In genomic region chr3:150925751-150926201, GRCh38 we compare ENCODE assay signal across 9 cellular contexts. TPM values are rescaled to one million over a fixed set of nuclear protein-coding genes. Genes with fewer than 3 reads are reported as not detected.
DNase-seq lines count a peak whose midpoint lies in the region; ATAC-seq, FAIRE-seq and TF ChIP-seq lines count a peak whose summit lies in the region.
"Had no signal": no experiment of that assay in that cellular context is flagged by ENCODE, and none has a peak within 500 bp of the region (broad histone marks: within the 10 kb centered on the region; RNA-seq: fewer than 3 reads in every experiment).

No MANE protein-coding gene starts in this region.

- RAD21 ChIA-PET in GM12878 (lab: Charles Lee; ENCODE audit: unreplicated experiment), result interaction anchor here (1.2 to 1.6 kb wide), 2 partner anchors 223 to 398 kb away, joined by 3 read pairs; no protein-coding TSS in a partner anchor

- peak overlapping the region; percentile 47 to 59 (median 55) for H3K4me3 Mint-ChIP-seq in T-cell

- H3K4me3 ChIP-seq in GM12878, result no peak overlapping the region

- peak; percentile 62 to 82 (median 81) for TF ChIP-seq CTCF in GM12878 (IDR thresholded peaks at IDR 0.05 in 2 of 3, conservative IDR thresholded peaks at IDR 0.05 in 1 of 3; ENCODE audit: control insufficient read depth in 2 of 3, extremely low read depth in 1 of 3, insufficient read depth in 1 of 3, low read depth in 3 of 3, low read length in 3 of 3)

- no peak overlapping the region for H3K27ac Mint-ChIP-seq in T-cell

- SMC1A ChIA-PET in GM12878 (lab: Charles Lee; ENCODE audit: uncharacterized antibody, unreplicated experiment), result interaction anchor here (1.0 kb wide), 1 partner anchor 249 kb away, joined by 4 read pairs; no protein-coding TSS in a partner anchor

- no peaks in the 10 kb centered on the region for H3K36me3 Mint-ChIP-seq in T-cell

- peak; percentile 74 for TF ChIP-seq RAD21 in GM12878 (IDR thresholded peaks at IDR 0.05; ENCODE audit: insufficient read depth, low read depth, low read length)

- CTCF ChIA-PET in T-cell (lab: Charles Lee) (no interaction called here), GM12878 (lab: Yijun Ruan, JAX) (interaction anchor here (0.8 to 3.4 kb wide), 2 partner anchors 217 to 220 kb away, joined by 4 to 11 read pairs; no protein-coding TSS in a partner anchor)

- H3K9me3 Mint-ChIP-seq in T-cell, result no peaks in the 10 kb centered on the region

- in situ Hi-C loops in GM12878 (cut with MboI), result loop anchor here (10.0 kb wide), 1 partner anchor 219 kb away; no protein-coding TSS in a partner anchor

- DNase-seq in Kasumi-1 (lab: John Stamatoyannopoulos, UW) (peak; percentile 73 to 79), T-cell (peak in 32 of 34 experiments; percentile 4 to 48 (median 31)), GM12878 (ENCODE audit: low read depth, low spot score) (no peak), kidney tubule cell (ENCODE audit: low spot score) (peak; percentile 62)
- peak; percentile 22 for DNase-seq in stimulated activated CD8-positive, alpha-beta memory T cell treated with anti-CD3 and anti-CD28 coated beads, Interleukin-12 subunit alpha, Interleukin-12 subunit beta, amount 100 ng/mL, for 1 hour (ENCODE audit: low read depth)

- H3K9ac ChIP-seq in ES-I3 (ENCODE audit: low read depth, low read length) (peak overlapping the region; percentile 2; the same call in 1 of the 2 replicates), GM12878 (ENCODE audit: control insufficient read depth, insufficient read depth, low read length) (no peak overlapping the region)

- POLR2A ChIA-PET in T-cell (lab: Charles Lee) (no interaction called here), GM12878 (lab: Charles Lee) (no interaction called here)

- H3K4me1 ChIP-seq in ES-I3 (ENCODE audit: insufficient read depth, low read length) (peaks cover 19% of the 10 kb centered on the region), GM12878 (ENCODE audit: control insufficient read depth, insufficient read depth, low read length) (no peaks in the 10 kb centered on the region)

- H3K27me3 ChIP-seq in GM12878 (replicated peaks in 1 of 2; ENCODE audit: control insufficient read depth in 2 of 2, insufficient read depth in 2 of 2, low read length in 1 of 2), result peaks cover 0 to 2% of the 10 kb centered on the region in 2 experiments; a peak in 1 of 4 replicates

- H3K4me1 Mint-ChIP-seq in T-cell, result peaks cover 7 to 10% (median 7%) of the 10 kb centered on the region in 3 donors

- TF ChIP-seq EP300 in GM12878 (IDR thresholded peaks at IDR 0.05; ENCODE audit: borderline replicate concordance in 1 of 2, control insufficient read depth in 1 of 2, low read depth in 2 of 2, low read length in 2 of 2), result no peak

- WGBS in GM12878 (ENCODE audit: insufficient coverage, insufficient replicate concordance, low lambda C conversion rate, missing lambda C conversion rate), result 5% methylated on average over 14 of the region's 14 CpGs

- peaks cover 10 to 11% of the 10 kb centered on the region in 2 donors for H3K27me3 Mint-ChIP-seq in T-cell

- H3K4me2 ChIP-seq in GM12878 (ENCODE audit: control insufficient read depth, insufficient read depth), result peak overlapping the region; percentile 80

- no TSS peak for BruUV-seq in GM12878 (replicated peaks; lab: Mats Ljungman, UMichigan)

- TF ChIP-seq POLR2A in GM12878 (IDR thresholded peaks at IDR 0.05; ENCODE audit: low read depth, low read length), result no peak

- H3K79me2 ChIP-seq in GM12878 (ENCODE audit: control insufficient read depth, insufficient read depth, low read length), result no peaks in the 10 kb centered on the region

- ATAC-seq in GM21786 (IDR thresholded peaks at IDR 0.05; ENCODE audit: unreplicated experiment) (peak; percentile 80), T-cell (replicated peaks in 1 of 4) (peak; percentile 56 to 83 (median 72)), GM12878 (peak; percentile 99), HG03378 (IDR thresholded peaks at IDR 0.05; ENCODE audit: unreplicated experiment) (no peak)

- H3K9me3 ChIP-seq in ES-I3 (ENCODE audit: control insufficient read depth, insufficient read depth, low read length) (no peaks in the 10 kb centered on the region), GM12878 (replicated peaks; ENCODE audit: control insufficient read depth, insufficient read depth, low read length) (no peaks in the 10 kb centered on the region)

- FAIRE-seq in GM12878 (lab: Jason Lieb, UNC), result peak; percentile 7

- no peak overlapping the region for H3K27ac ChIP-seq in GM12878 (ENCODE audit: control insufficient read depth, insufficient read depth)

- peak overlapping the region; percentile 21 for H2AFZ ChIP-seq in GM12878 (ENCODE audit: control insufficient read depth, low read depth, low read length)

- intact Hi-C loops in GM12878 (cut with micrococcal nuclease; ENCODE audit: unreplicated experiment), result loop anchor here (1.0 to 5.0 kb wide), 2 partner anchors 221 to 357 kb away; no protein-coding TSS in a partner anchor

- no peaks in the 10 kb centered on the region for H4K20me1 ChIP-seq in GM12878 (ENCODE audit: control insufficient read depth, insufficient read depth)

- no peaks in the 10 kb centered on the region for H3K36me3 ChIP-seq in ES-I3 (ENCODE audit: insufficient read depth, low read length)
- H3K36me3 ChIP-seq in GM12878 (ENCODE audit: control insufficient read depth in 2 of 2, insufficient read depth in 2 of 2, low read length in 1 of 2), result no peaks in the 10 kb centered on the region

TF ChIP-seq in GM12878, 131 proteins besides CTCF, POLR2A, EP300 and RAD21 (continues in another document):
- TF ChIP-seq ZNF384 (IDR thresholded peaks at IDR 0.05; ENCODE audit: borderline replicate concordance, low read depth, low read length) (no peak), CHD1 (IDR thresholded peaks at IDR 0.05; ENCODE audit: low read depth, low read length) (no peak), YY1 (IDR thresholded peaks at IDR 0.05; ENCODE audit: low read depth, low read length) (0 out of 2 replicates have a peak, but pooled peaks have one; percentile 43), SKIL (IDR thresholded peaks at IDR 0.05; ENCODE audit: low read depth, poor library complexity, severe bottlenecking) (no peak), HDAC2 (IDR thresholded peaks at IDR 0.05) (no peak), KLF5 (IDR thresholded peaks at IDR 0.05; ENCODE audit: partially characterized antibody) (no peak), TCF3 (IDR thresholded peaks at IDR 0.05; ENCODE audit: borderline replicate concordance, insufficient read depth, low read depth, low read length) (peak; percentile 73; the same call in 1 of the 2 replicates), SMC3 (IDR thresholded peaks at IDR 0.05; ENCODE audit: borderline replicate concordance, low read length) (peak; percentile 67), MEF2B (IDR thresholded peaks at IDR 0.05; ENCODE audit: partially characterized antibody, poor library complexity, severe bottlenecking) (no peak)

RNA-seq across cellular contexts. Expression of gene MINDY4B, which starts 20.5 kb away (rescaled TPM):
- total RNA-seq in T-cell (not detected), GM12878 (2014; rRNA removed) (not detected in 2 replicates), GM12878 (2014; rRNA removed; fragmentation: Illumina TruSeq; extraction: Trizol) (not detected in 2 replicates), GM12878 (2021) (not detected in 2 replicates)
- total RNA-seq in GM12878 (2013; cell fraction: nucleolus; rRNA removed), result not detected in 2 replicates
- not detected for polyA plus RNA-seq in GM12878 (2011; ENCODE audit: low read depth)
- polyA plus RNA-seq in GM12878 (2011; rRNA removed) (not detected in 2 replicates), GM12878 (2014; fragmentation: Illumina TruSeq; extraction: Trizol) (not detected in 2 replicates), GM12878 (2014; fragmentation: Nextera tagmentation; extraction: Ambion mirVana) (not detected), GM12878 (2014; rRNA removed) (not detected in 2 replicates), GM12878 (2016; fragmentation: Nextera tagmentation; extraction: Ambion mirVana) (not detected)
- not detected in 2 replicates for polyA plus RNA-seq in GM12878 (2011; cell fraction: cytosol; rRNA removed)
- polyA plus RNA-seq in GM12878 (2011; cell fraction: nucleus; rRNA removed), result not detected in 2 replicates
- not detected in 2 replicates for polyA plus RNA-seq in GM12878 (2012)
- polyA minus RNA-seq in GM12878 (2011; rRNA and poly(A)+ RNA removed), result not detected in 2 replicates
- not detected in 2 replicates for polyA minus RNA-seq in GM12878 (2011; cell fraction: cytosol; rRNA and poly(A)+ RNA removed)
- not detected in 2 replicates for polyA minus RNA-seq in GM12878 (2011; cell fraction: nucleus; rRNA and poly(A)+ RNA removed)
- polyA plus RNA-seq: esophagus had no signal

RNA-seq across cellular contexts. Expression of gene CLRN1, which starts 46.8 kb away (rescaled TPM):
- not detected for total RNA-seq in T-cell
- total RNA-seq in GM12878 (2013; cell fraction: nucleolus; rRNA removed), result not detected in 2 replicates
- total RNA-seq in GM12878 (2014; rRNA removed), result not detected in 2 replicates
- total RNA-seq in GM12878 (2014; rRNA removed; fragmentation: Illumina TruSeq; extraction: Trizol), result not detected in 2 replicates
- total RNA-seq in GM12878 (2021), result not detected in 2 replicates
- not detected for polyA plus RNA-seq in GM12878 (2011; ENCODE audit: low read depth)
- not detected in 2 replicates for polyA plus RNA-seq in GM12878 (2011; rRNA removed)
- polyA plus RNA-seq in GM12878 (2011; cell fraction: cytosol; rRNA removed), result not detected in 2 replicates
- not detected in 2 replicates for polyA plus RNA-seq in GM12878 (2011; cell fraction: nucleus; rRNA removed)
- not detected in 2 replicates for polyA plus RNA-seq in GM12878 (2012)
- polyA plus RNA-seq in GM12878 (2014; fragmentation: Illumina TruSeq; extraction: Trizol), result not detected in 2 replicates
- polyA plus RNA-seq in GM12878 (2014; fragmentation: Nextera tagmentation; extraction: Ambion mirVana), result not detected
- not detected in 2 replicates for polyA plus RNA-seq in GM12878 (2014; rRNA removed)
- not detected for polyA plus RNA-seq in GM12878 (2016; fragmentation: Nextera tagmentation; extraction: Ambion mirVana)
- not detected in 2 replicates for polyA minus RNA-seq in GM12878 (2011; rRNA and poly(A)+ RNA removed)
- polyA minus RNA-seq in GM12878 (2011; cell fraction: cytosol; rRNA and poly(A)+ RNA removed), result not detected in 2 replicates
- not detected in 2 replicates for polyA minus RNA-seq in GM12878 (2011; cell fraction: nucleus; rRNA and poly(A)+ RNA removed)
- polyA plus RNA-seq: esophagus had no signal
